ENCODE assay signal across 1 cellular context in the genomic region with DNA sequence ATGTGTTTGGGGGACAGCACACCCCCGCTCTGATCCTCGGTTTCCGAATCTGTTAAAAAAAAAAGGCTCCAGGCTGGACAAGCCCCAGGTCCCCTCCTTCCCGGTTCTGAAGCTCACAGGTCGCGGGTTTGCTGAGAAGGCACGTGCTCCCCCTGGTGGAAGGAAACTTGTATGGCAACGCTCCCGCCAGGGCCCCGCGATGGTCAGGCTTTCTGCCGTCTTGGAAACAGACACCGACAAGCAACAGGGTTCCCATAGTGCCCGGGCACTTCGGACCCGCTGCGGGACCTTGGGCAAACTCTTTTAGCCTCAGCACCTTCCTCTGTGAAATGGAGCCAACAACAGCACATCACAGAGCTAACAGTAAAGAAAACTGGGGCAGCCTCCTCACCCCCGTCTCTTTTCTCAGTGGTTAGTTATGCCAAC.
TF ChIP-seq lines count a peak whose summit lies in the region.

No MANE protein-coding gene starts in this region.

TF ChIP-seq in H1, 55 proteins besides CTCF, POLR2A, EP300 and RAD21 (continued from another document):
- TF ChIP-seq, protein P1, sequence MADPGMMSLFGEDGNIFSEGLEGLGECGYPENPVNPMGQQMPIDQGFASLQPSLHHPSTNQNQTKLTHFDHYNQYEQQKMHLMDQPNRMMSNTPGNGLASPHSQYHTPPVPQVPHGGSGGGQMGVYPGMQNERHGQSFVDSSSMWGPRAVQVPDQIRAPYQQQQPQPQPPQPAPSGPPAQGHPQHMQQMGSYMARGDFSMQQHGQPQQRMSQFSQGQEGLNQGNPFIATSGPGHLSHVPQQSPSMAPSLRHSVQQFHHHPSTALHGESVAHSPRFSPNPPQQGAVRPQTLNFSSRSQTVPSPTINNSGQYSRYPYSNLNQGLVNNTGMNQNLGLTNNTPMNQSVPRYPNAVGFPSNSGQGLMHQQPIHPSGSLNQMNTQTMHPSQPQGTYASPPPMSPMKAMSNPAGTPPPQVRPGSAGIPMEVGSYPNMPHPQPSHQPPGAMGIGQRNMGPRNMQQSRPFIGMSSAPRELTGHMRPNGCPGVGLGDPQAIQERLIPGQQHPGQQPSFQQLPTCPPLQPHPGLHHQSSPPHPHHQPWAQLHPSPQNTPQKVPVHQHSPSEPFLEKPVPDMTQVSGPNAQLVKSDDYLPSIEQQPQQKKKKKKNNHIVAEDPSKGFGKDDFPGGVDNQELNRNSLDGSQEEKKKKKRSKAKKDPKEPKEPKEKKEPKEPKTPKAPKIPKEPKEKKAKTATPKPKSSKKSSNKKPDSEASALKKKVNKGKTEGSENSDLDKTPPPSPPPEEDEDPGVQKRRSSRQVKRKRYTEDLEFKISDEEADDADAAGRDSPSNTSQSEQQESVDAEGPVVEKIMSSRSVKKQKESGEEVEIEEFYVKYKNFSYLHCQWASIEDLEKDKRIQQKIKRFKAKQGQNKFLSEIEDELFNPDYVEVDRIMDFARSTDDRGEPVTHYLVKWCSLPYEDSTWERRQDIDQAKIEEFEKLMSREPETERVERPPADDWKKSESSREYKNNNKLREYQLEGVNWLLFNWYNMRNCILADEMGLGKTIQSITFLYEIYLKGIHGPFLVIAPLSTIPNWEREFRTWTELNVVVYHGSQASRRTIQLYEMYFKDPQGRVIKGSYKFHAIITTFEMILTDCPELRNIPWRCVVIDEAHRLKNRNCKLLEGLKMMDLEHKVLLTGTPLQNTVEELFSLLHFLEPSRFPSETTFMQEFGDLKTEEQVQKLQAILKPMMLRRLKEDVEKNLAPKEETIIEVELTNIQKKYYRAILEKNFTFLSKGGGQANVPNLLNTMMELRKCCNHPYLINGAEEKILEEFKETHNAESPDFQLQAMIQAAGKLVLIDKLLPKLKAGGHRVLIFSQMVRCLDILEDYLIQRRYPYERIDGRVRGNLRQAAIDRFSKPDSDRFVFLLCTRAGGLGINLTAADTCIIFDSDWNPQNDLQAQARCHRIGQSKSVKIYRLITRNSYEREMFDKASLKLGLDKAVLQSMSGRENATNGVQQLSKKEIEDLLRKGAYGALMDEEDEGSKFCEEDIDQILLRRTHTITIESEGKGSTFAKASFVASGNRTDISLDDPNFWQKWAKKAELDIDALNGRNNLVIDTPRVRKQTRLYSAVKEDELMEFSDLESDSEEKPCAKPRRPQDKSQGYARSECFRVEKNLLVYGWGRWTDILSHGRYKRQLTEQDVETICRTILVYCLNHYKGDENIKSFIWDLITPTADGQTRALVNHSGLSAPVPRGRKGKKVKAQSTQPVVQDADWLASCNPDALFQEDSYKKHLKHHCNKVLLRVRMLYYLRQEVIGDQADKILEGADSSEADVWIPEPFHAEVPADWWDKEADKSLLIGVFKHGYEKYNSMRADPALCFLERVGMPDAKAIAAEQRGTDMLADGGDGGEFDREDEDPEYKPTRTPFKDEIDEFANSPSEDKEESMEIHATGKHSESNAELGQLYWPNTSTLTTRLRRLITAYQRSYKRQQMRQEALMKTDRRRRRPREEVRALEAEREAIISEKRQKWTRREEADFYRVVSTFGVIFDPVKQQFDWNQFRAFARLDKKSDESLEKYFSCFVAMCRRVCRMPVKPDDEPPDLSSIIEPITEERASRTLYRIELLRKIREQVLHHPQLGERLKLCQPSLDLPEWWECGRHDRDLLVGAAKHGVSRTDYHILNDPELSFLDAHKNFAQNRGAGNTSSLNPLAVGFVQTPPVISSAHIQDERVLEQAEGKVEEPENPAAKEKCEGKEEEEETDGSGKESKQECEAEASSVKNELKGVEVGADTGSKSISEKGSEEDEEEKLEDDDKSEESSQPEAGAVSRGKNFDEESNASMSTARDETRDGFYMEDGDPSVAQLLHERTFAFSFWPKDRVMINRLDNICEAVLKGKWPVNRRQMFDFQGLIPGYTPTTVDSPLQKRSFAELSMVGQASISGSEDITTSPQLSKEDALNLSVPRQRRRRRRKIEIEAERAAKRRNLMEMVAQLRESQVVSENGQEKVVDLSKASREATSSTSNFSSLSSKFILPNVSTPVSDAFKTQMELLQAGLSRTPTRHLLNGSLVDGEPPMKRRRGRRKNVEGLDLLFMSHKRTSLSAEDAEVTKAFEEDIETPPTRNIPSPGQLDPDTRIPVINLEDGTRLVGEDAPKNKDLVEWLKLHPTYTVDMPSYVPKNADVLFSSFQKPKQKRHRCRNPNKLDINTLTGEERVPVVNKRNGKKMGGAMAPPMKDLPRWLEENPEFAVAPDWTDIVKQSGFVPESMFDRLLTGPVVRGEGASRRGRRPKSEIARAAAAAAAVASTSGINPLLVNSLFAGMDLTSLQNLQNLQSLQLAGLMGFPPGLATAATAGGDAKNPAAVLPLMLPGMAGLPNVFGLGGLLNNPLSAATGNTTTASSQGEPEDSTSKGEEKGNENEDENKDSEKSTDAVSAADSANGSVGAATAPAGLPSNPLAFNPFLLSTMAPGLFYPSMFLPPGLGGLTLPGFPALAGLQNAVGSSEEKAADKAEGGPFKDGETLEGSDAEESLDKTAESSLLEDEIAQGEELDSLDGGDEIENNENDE (IDR thresholded peaks at IDR 0.05; ENCODE audit: insufficient replicate concordance, low read length) = no peak
